Comparison of ENCODE assay signal across 8 cellular contexts in the genomic region with DNA sequence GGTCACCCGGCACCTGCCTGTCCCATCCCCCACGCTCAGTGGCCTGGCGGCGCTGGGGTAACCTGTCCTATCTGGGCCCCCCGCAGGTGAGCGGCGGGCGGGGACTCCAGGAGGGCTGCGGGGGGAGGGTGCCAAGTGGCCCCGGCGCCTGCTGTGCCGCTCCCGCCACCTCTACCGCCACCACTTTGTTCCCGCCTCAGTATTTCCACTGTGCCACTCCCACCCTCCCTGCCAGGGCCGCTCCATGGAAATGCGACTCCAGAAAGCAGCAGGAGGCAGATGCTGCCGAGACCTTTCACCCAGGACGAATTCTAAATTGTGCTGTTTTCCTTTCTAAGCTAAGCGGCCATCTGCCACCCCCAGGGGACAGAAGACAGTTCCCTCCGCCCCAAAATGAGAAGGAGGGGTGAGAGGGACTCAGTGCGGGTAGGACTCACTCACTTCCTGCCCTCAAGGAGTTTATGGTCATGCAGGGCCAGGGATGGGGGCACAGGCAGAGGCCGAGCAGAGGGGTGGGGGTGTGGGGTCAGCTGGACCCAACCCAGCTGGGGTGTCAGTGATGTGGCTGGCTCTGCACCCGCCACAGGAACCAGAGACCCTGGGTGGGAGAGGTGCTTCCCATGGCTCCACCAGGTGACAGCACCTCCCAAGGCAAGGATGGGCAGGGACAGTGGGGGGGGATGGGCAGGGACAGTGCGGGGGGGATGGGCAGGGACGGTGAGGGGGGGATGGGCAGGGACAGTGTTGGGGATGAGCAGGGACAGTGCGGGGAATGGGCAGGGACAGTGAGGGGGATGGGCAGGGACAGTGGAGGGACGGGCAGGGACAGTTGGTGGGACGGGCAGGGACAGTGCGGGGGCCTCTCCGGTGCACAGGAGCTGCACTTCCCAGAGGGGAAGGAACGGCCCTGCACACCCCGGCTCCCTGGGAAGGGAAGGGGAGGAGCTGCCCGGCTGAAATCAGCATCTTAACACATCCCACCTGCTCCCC. TPM values are rescaled to one million over a fixed set of nuclear protein-coding genes. Genes with fewer than 3 reads are reported as not detected.
DNase-seq lines count a peak whose midpoint lies in the region; ATAC-seq lines count a peak whose summit lies in the region.

No MANE protein-coding gene starts in this region.

- H3K27me3 Mint-ChIP-seq in activated CD8-positive, alpha-beta memory T cell treated with anti-CD3 and anti-CD28 coated beads, Interleukin-2, amount 10 ng/mL, durations not matched to agents 7 days and 5 days: no peaks in the 10 kb centered on the region
- no peaks in the 10 kb centered on the region for H3K27me3 Mint-ChIP-seq in T-helper 17 cell

- peak overlapping the region; percentile 92 for H3K27ac ChIP-seq in substantia nigra (ENCODE audit: low read depth, low read length, poor library complexity, severe bottlenecking)

- H3K9me3 ChIP-seq in T-helper 17 cell (ENCODE audit: control insufficient read depth, low read length, poor library complexity, severe bottlenecking): no peaks in the 10 kb centered on the region

- no peaks in the 10 kb centered on the region for H3K36me3 Mint-ChIP-seq in activated CD8-positive, alpha-beta memory T cell treated with anti-CD3 and anti-CD28 coated beads, Interleukin-2, amount 10 ng/mL, durations not matched to agents 7 days and 5 days
- no peaks in the 10 kb centered on the region for H3K36me3 Mint-ChIP-seq in T-helper 17 cell (ENCODE audit: low read depth)

- H3K4me3 Mint-ChIP-seq in activated CD8-positive, alpha-beta memory T cell treated with anti-CD3 and anti-CD28 coated beads, Interleukin-2, amount 10 ng/mL, durations not matched to agents 7 days and 5 days: no peak overlapping the region
- no peak overlapping the region for H3K4me3 Mint-ChIP-seq in T-helper 17 cell

- H3K4me1 Mint-ChIP-seq in activated CD8-positive, alpha-beta memory T cell treated with anti-CD3 and anti-CD28 coated beads, Interleukin-2, amount 10 ng/mL, durations not matched to agents 7 days and 5 days: peaks cover 16% of the 10 kb centered on the region
- peaks cover 12% of the 10 kb centered on the region for H3K4me1 Mint-ChIP-seq in T-helper 17 cell

- no peaks in the 10 kb centered on the region for H3K9me3 Mint-ChIP-seq in activated CD8-positive, alpha-beta memory T cell treated with anti-CD3 and anti-CD28 coated beads, Interleukin-2, amount 10 ng/mL, durations not matched to agents 7 days and 5 days (ENCODE audit: low read depth)

- no peak overlapping the region for H3K27ac Mint-ChIP-seq in activated CD8-positive, alpha-beta memory T cell treated with anti-CD3 and anti-CD28 coated beads, Interleukin-2, amount 10 ng/mL, durations not matched to agents 7 days and 5 days
- H3K27ac Mint-ChIP-seq in T-helper 17 cell: no peak overlapping the region

- peak; percentile 27 for ATAC-seq in activated CD8-positive, alpha-beta memory T cell treated with anti-CD3 and anti-CD28 coated beads, Interleukin-2, amount 10 ng/mL, durations not matched to agents 7 days and 5 days
- ATAC-seq in GM21360 (IDR thresholded peaks at IDR 0.05; ENCODE audit: unreplicated experiment): no peak
- ATAC-seq in T-helper 17 cell: no peak

- DNase-seq in activated CD8-positive, alpha-beta memory T cell treated with anti-CD3 and anti-CD28 coated beads, Interleukin-2, amount 10 ng/mL, durations not matched to agents 7 days and 5 days: no peak
- no peak for DNase-seq in activated CD8-positive, alpha-beta memory T cell treated with anti-CD3 and anti-CD28 coated beads, Interleukin-2, amount 50 U/mL, for 4 hours
- DNase-seq in NCI-H526 treated with DMSO at 0.1 percent for 48 hours (lab: John Stamatoyannopoulos, UW) (peak; percentile 35), fibroblast of peridontal ligament (ENCODE audit: extremely low read depth) (peak; percentile 7), substantia nigra (lab: John Stamatoyannopoulos, UW) (peak in 2 of 49 donors; percentile 11 to 27), T-helper 17 cell (no peak), NCI-H1048 (lab: John Stamatoyannopoulos, UW) (no peak)

- CTCF ChIA-PET in activated CD8-positive, alpha-beta memory T cell treated with anti-CD3 and anti-CD28 coated beads, Interleukin-2, amount 10 ng/mL, durations not matched to agents 7 days and 5 days (lab: Charles Lee): interaction anchor here (0.8 to 2.3 kb wide), 3 partner anchors 11 to 104 kb away, joined by 3 to 10 read pairs (median 3); no protein-coding TSS in a partner anchor

RNA-seq across cellular contexts. Expression of a gene that starts 17.8 kb away (rescaled TPM):
- 10 to 100 TPM; 67.3 to 73.5 TPM for total RNA-seq in activated CD8-positive, alpha-beta memory T cell treated with anti-CD3 and anti-CD28 coated beads, Interleukin-2, amount 10 ng/mL, durations not matched to agents 7 days and 5 days
- total RNA-seq in T-helper 17 cell: 10 to 100 TPM; 31.7 to 37.5 TPM

RNA-seq across cellular contexts. Expression of a gene that starts 45.2 kb away (rescaled TPM):
- total RNA-seq in activated CD8-positive, alpha-beta memory T cell treated with anti-CD3 and anti-CD28 coated beads, Interleukin-2, amount 10 ng/mL, durations not matched to agents 7 days and 5 days: 10 to 100 TPM; 88.0 to 96.7 TPM
- 10 to 100 TPM; 71.7 to 74.7 TPM for total RNA-seq in T-helper 17 cell

Comparison
In these comparisons a context has a peak if more than half of its experiments do, and no peak if none do; other contexts are left out.
1. DNase-seq: peak in NCI-H526 treated with DMSO at 0.1 percent for 48 hours (single experiment) and fibroblast of peridontal ligament (single experiment); none in activated CD8-positive, alpha-beta memory T cell treated with anti-CD3 and anti-CD28 coated beads, Interleukin-2, amount 10 ng/mL, durations not matched to agents 7 days and 5 days (single experiment), activated CD8-positive, alpha-beta memory T cell treated with anti-CD3 and anti-CD28 coated beads, Interleukin-2, amount 50 U/mL, for 4 hours (single experiment), T-helper 17 cell (0 of 3) and NCI-H1048 (single experiment).